ENCODE assay signal across 8 cellular contexts in the genomic region with DNA sequence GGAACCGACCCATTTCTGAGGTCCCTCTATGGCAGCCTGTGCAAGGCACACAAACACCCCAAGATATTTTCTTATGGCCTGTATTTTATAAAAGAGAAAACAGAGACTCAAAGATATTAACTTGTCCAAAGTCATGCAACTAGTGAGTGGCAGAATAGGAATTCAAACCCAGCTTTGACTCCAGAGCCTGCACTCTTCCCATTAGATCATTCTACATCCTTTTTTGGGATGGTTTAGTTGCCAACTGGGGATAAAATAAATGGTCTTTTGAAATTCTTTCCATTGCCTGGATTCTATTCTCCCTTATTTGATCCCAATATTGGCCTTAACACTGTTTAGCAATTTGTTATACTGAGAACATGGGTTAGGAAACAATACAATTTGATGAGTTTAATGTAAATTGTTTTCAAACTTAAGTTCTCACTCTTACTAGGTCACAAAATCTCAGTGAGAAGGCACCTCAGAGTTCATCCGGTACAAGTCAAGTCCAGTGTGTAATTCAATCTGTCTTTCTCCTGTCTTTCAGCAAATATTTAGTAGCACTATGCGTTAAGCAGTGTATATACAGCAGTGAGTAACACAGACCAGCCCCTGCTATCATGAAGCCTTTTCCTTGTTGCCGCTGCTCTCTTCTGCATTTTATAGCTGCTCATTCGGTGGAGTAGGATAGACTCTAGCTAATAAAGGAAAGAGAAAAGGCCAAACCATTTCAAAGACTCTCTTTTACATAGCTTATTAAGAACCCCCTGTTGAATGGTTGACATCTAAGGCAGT.
DNase-seq lines count a peak whose midpoint lies in the region; ATAC-seq and TF ChIP-seq lines count a peak whose summit lies in the region.

No MANE protein-coding gene starts in this region.

- H3K27me3 Mint-ChIP-seq in T-cell = no peaks in the 10 kb centered on the region

- TF ChIP-seq POLR2A in sigmoid colon (IDR thresholded peaks at IDR 0.05) = no peak

- TF ChIP-seq EP300 in sigmoid colon (IDR thresholded peaks at IDR 0.05) = no peak

- H3K9me3 ChIP-seq in sigmoid colon = no peaks in the 10 kb centered on the region

- DNase-seq in DMS53 treated with DMSO at 0.1 percent for 48 hours (lab: John Stamatoyannopoulos, UW; ENCODE audit: unreplicated experiment) = peak; percentile 48
- no peak for DNase-seq in Right ventricle myocardium superior
- DNase-seq in sigmoid colon = no peak
- DNase-seq in stimulated activated CD8-positive, alpha-beta memory T cell treated with anti-CD3 and anti-CD28 coated beads, Interleukin-4, amount 100 ng/mL, for 48 hours = no peak
- DNase-seq in NCI-H2029 (lab: John Stamatoyannopoulos, UW) = no peak
- no peak for DNase-seq in T-cell

- H3K9me3 Mint-ChIP-seq in T-cell = no peaks in the 10 kb centered on the region

- H3K4me3 ChIP-seq in WI38 (ENCODE audit: low read depth, low read length) (peak overlapping the region; percentile 64), sigmoid colon (peak overlapping the region; percentile 33 to 42 (median 37))

- H3K4me1 ChIP-seq in sigmoid colon = peaks cover 0 to 26% (median 16%) of the 10 kb centered on the region in 4 donors

- H3K27me3 ChIP-seq in sigmoid colon = no peaks in the 10 kb centered on the region

- CTCF ChIA-PET in T-cell (lab: Charles Lee) = no interaction called here

- H3K27ac ChIP-seq in sigmoid colon = peak overlapping the region; percentile 83 to 91 (median 89)

- peaks cover 9 to 13% (median 12%) of the 10 kb centered on the region in 3 donors for H3K4me1 Mint-ChIP-seq in T-cell

- ATAC-seq in Right ventricle myocardium superior (ENCODE audit: poor library complexity) (peak; percentile 70), T-cell (replicated peaks in 1 of 4) (no peak), GM21360 (IDR thresholded peaks at IDR 0.05; ENCODE audit: unreplicated experiment) (no peak)

- intact Hi-C loops in Right ventricle myocardium superior (cut with DNase I) (no loop called here), sigmoid colon (cut with DNase I) (loop anchor here (5.0 kb wide), 1 partner anchor 145 kb away; no protein-coding TSS in a partner anchor)

- peak overlapping the region in 1 of 3 donors; percentile 1 for H3K4me3 Mint-ChIP-seq in T-cell

- WGBS in sigmoid colon, 2 donors = 35 to 66% methylated on average over 5 of the region's 5 CpGs

- no peak for TF ChIP-seq CTCF in WI38 (IDR thresholded peaks at IDR 0.05; ENCODE audit: low read depth, low read length)
- no peak for TF ChIP-seq CTCF in sigmoid colon (IDR thresholded peaks at IDR 0.05)

- H3K27ac Mint-ChIP-seq in T-cell = no peak overlapping the region

- H3K36me3 Mint-ChIP-seq in T-cell = no peaks in the 10 kb centered on the region

- no peaks in the 10 kb centered on the region for H3K36me3 ChIP-seq in sigmoid colon

- POLR2A ChIA-PET in T-cell (lab: Charles Lee) = interaction anchor here in 1 of 2 donors (0.5 kb wide), 1 partner anchor 50 kb away, joined by 3 read pairs; no protein-coding TSS in a partner anchor
